In the genomic region with DNA sequence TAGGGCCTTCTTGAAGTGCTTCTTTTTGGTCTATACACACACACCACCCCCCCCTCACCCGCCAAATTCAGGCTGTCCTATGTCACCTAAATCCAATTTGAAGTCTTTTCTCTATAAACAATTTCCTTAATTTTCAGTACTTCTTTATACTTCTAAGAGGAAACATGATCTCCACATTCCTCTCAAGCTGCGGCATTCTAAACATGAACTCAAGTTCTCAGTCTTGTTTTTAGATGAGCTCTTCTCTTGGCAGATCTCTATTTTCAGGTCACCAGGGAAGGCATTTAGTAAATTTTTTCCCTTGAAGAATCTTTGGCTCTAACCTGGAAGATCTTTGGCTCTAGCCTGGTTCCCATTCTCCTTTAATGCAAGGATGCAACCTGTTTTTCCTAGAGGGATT, we compare ENCODE assay signal across 17 cellular contexts.
"Had no signal": no experiment of that assay in that cellular context is flagged by ENCODE, and none has a peak within 500 bp of the region (broad histone marks: within the 10 kb centered on the region; RNA-seq: fewer than 3 reads in every experiment).

No MANE protein-coding gene starts in this region.

- DNase-seq: cortex of kidney; dorsolateral prefrontal cortex; effector CD8-positive, alpha-beta T cell; gastrocnemius medialis; left ventricle myocardium inferior; mesenchymal stem cell; midbrain; stimulated activated CD4-positive, alpha-beta T cell treated with anti-CD3 and anti-CD28 coated beads, Interleukin-2, amount 100 ng/mL, for 24 hours; stimulated activated naive CD4-positive, alpha-beta T cell; stomach; substantia nigra; trophoblast cell had no signal

- ATAC-seq: gastrocnemius medialis; natural killer cell treated with Interleukin-12 subunit alpha and Interleukin-12 subunit beta and Interleukin-15 and Interleukin-18, amount 100 ng/mL, for 72 hours; sciatic nerve had no signal

- H3K36me3 Mint-ChIP-seq: natural killer cell treated with Interleukin-12 subunit alpha and Interleukin-12 subunit beta and Interleukin-15 and Interleukin-18, amount 100 ng/mL, for 72 hours had no signal

- H3K4me3 ChIP-seq: dorsolateral prefrontal cortex, gastrocnemius medialis, left ventricle myocardium inferior, lung, skin epidermis, stomach, thoracic aorta had no signal

- H3K4me3 Mint-ChIP-seq: natural killer cell treated with Interleukin-12 subunit alpha and Interleukin-12 subunit beta and Interleukin-15 and Interleukin-18, amount 100 ng/mL, for 72 hours had no signal

- H3K9me3 Mint-ChIP-seq: natural killer cell treated with Interleukin-12 subunit alpha and Interleukin-12 subunit beta and Interleukin-15 and Interleukin-18, amount 100 ng/mL, for 72 hours had no signal

- H3K27ac Mint-ChIP-seq: natural killer cell treated with Interleukin-12 subunit alpha and Interleukin-12 subunit beta and Interleukin-15 and Interleukin-18, amount 100 ng/mL, for 72 hours had no signal
